Comparison of ENCODE assay signal across 20 cellular contexts in the genomic region with DNA sequence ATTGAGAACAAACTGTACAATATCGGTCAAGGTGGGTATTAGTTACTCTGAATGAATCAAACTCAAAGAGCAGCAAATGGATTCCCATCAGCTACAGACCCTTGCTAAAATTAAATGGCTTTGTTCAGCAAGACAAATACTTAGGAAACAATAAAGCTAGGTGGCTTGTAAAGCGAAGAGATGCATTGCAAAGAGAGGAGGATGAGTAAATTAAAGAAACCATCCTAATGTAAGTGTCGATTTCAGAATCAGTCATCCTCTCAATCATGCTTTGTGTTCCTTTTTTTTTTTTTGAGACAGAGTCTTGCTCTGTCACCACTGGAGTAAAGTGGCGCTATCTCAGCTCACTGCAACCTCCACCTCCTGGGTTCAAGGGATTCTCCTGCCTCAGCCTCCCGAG.
DNase-seq lines count a peak whose midpoint lies in the region; ATAC-seq and TF ChIP-seq lines count a peak whose summit lies in the region.
"Had no signal": no experiment of that assay in that cellular context is flagged by ENCODE, and none has a peak within 500 bp of the region (broad histone marks: within the 10 kb centered on the region; RNA-seq: fewer than 3 reads in every experiment).

No MANE protein-coding gene starts in this region.

- 0 out of 3 replicates have a peak, but pooled peaks have one; percentile 2 for TF ChIP-seq CTCF in GM12872 (IDR thresholded peaks at IDR 0.05; ENCODE audit: insufficient read depth, low read depth, low read length)

- DNase-seq in medulla oblongata (ENCODE audit: extremely low spot score) (no peak), NCI-H526 treated with DMSO at 0.1 percent for 48 hours (lab: John Stamatoyannopoulos, UW) (no peak), NCI-H345 (lab: John Stamatoyannopoulos, UW) (no peak)
- DNase-seq: activated effector memory CD4-positive, alpha-beta T cell treated with anti-CD3 and anti-CD28 coated beads, Interleukin-2, amount 50 U/mL, for 16 hours; anterior cingulate cortex; CD8-positive, alpha-beta memory T cell; DMS 273 treated with DMSO at 0.1 percent for 48 hours; gastrocnemius medialis; hippocampal formation; Karpas-422; lower lobe of right lung; NCI-H1417 treated with DMSO at 0.1 percent for 48 hours; NCI-H2081 treated with DMSO at 0.1 percent for 48 hours; NCI-H446; NCI-H774; stimulated activated CD4-positive, alpha-beta T cell treated with anti-CD3 and anti-CD28 coated beads, Interleukin-4, amount 100 ng/mL, for 24 hours had no signal

- peak; percentile 83 for ATAC-seq in GM18519 (IDR thresholded peaks at IDR 0.05; ENCODE audit: low FRiP score, unreplicated experiment)
- ATAC-seq in GM21390 (IDR thresholded peaks at IDR 0.05; ENCODE audit: unreplicated experiment) = peak; percentile 56
- peak; percentile 50 for ATAC-seq in HG03520 (IDR thresholded peaks at IDR 0.05; ENCODE audit: unreplicated experiment)
- ATAC-seq: gastrocnemius medialis, lower lobe of right lung had no signal
